18 cellular contexts compared by ENCODE assay signal in the genomic region with DNA sequence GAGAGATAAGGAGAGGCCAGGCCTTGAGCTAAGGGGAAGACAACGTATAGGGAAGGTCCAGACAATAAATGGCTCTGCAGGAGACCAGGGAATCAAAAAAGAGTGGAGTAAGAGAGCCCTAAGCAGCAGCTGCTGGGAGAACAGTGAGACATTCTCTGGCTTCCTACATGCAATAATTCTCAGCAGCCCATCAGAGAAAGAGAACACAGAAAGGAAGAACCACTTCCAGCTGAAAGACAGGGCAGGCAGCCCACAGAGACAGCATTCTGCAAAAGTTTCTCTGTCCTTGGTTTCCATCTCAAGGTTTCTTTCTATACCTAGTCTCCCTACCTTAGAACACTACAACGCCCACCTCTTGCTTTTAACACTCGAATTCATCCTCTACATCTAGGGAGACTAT.
DNase-seq lines count a peak whose midpoint lies in the region; ATAC-seq and TF ChIP-seq lines count a peak whose summit lies in the region.
"Had no signal": no experiment of that assay in that cellular context is flagged by ENCODE, and none has a peak within 500 bp of the region (broad histone marks: within the 10 kb centered on the region; RNA-seq: fewer than 3 reads in every experiment).

No MANE protein-coding gene starts in this region.

- no peak overlapping the region for H2AFZ ChIP-seq in neural progenitor cell (replicated peaks)

- H3K9me3 ChIP-seq in neural progenitor cell (ENCODE audit: low read depth): no peaks in the 10 kb centered on the region
- H3K9me3 ChIP-seq: BLaER1 treated with 17β-estradiol and CSF1 and Interleukin-3, amounts not matched to agents 10 nM and 100 nM had no signal

- no peaks in the 10 kb centered on the region for H3K27me3 Mint-ChIP-seq in neural progenitor cell (ENCODE audit: insufficient read depth, low read depth)
- peaks cover 3% of the 10 kb centered on the region for H3K27me3 Mint-ChIP-seq in T-helper 2 cell treated with Interferon-gamma antibody and Interleukin-4, amounts not matched to agents 5 μg/mL and 100 μg/mL, for 36 hours (ENCODE audit: low read depth)
- no peaks in the 10 kb centered on the region for H3K27me3 Mint-ChIP-seq in activated naive CD4-positive, alpha-beta T cell treated with anti-CD3 and anti-CD28 coated beads, Interleukin-2, amount 10 ng/mL, durations not matched to agents 7 days and 5 days

- TF ChIP-seq CTCF in dorsolateral prefrontal cortex (IDR thresholded peaks at IDR 0.05 in 54 of 56, conservative IDR thresholded peaks at IDR 0.05 in 2 of 56; ENCODE audit: low read depth in 1 of 56, partially characterized antibody in 56 of 56) (no peak), neural progenitor cell (IDR thresholded peaks at IDR 0.05) (no peak)

- H3K4me3 Mint-ChIP-seq in neural progenitor cell: no peak overlapping the region
- H3K4me3 Mint-ChIP-seq in T-helper 2 cell treated with Interferon-gamma antibody and Interleukin-4, amounts not matched to agents 5 μg/mL and 100 μg/mL, for 36 hours: no peak overlapping the region
- no peak overlapping the region for H3K4me3 Mint-ChIP-seq in activated naive CD4-positive, alpha-beta T cell treated with anti-CD3 and anti-CD28 coated beads, Interleukin-2, amount 10 ng/mL, durations not matched to agents 7 days and 5 days
- H3K4me3 Mint-ChIP-seq: CD8-positive, alpha-beta memory T cell had no signal

- no peaks in the 10 kb centered on the region for H3K79me2 ChIP-seq in neural progenitor cell (ENCODE audit: low read depth)

- H3K27ac ChIP-seq in dorsolateral prefrontal cortex (peak overlapping the region in 50 of 59 donors; percentile 0 to 82 (median 51)), neural progenitor cell (no peak overlapping the region)
- H3K27ac ChIP-seq: BLaER1 treated with 17β-estradiol and CSF1 and Interleukin-3, amounts not matched to agents 10 nM and 100 nM had no signal

- peaks cover 7% of the 10 kb centered on the region for H3K4me1 ChIP-seq in neural progenitor cell

- no peaks in the 10 kb centered on the region for H3K9me3 Mint-ChIP-seq in neural progenitor cell
- no peaks in the 10 kb centered on the region for H3K9me3 Mint-ChIP-seq in T-helper 2 cell treated with Interferon-gamma antibody and Interleukin-4, amounts not matched to agents 5 μg/mL and 100 μg/mL, for 36 hours
- H3K9me3 Mint-ChIP-seq in activated naive CD4-positive, alpha-beta T cell treated with anti-CD3 and anti-CD28 coated beads, Interleukin-2, amount 10 ng/mL, durations not matched to agents 7 days and 5 days: no peaks in the 10 kb centered on the region
- H3K9me3 Mint-ChIP-seq: CD8-positive, alpha-beta memory T cell had no signal

- no peaks in the 10 kb centered on the region for H4K20me1 ChIP-seq in neural progenitor cell (ENCODE audit: low read depth)
- H4K20me1 ChIP-seq: BLaER1 treated with 17β-estradiol and CSF1 and Interleukin-3, amounts not matched to agents 10 nM and 100 nM had no signal

- intact Hi-C loops in dorsolateral prefrontal cortex (cut with DNase I): no loop called here

- H3F3A ChIP-seq in neural progenitor cell (ENCODE audit: low read depth): no peaks in the 10 kb centered on the region

- no peak overlapping the region for H3K9ac ChIP-seq in neural progenitor cell
- H3K9ac ChIP-seq: BLaER1 treated with 17β-estradiol and CSF1 and Interleukin-3, amounts not matched to agents 10 nM and 100 nM had no signal

- no peak overlapping the region for H3K4me3 ChIP-seq in dorsolateral prefrontal cortex
- no peak overlapping the region for H3K4me3 ChIP-seq in neural progenitor cell
- H3K4me3 ChIP-seq: BLaER1 treated with 17β-estradiol and CSF1 and Interleukin-3, amounts not matched to agents 10 nM and 100 nM; GM12878 had no signal

- no peak for DNase-seq in dorsolateral prefrontal cortex
- DNase-seq in neural progenitor cell (ENCODE audit: low spot score): peak; percentile 16
- no peak for DNase-seq in NCI-H2227 (lab: John Stamatoyannopoulos, UW; ENCODE audit: unreplicated experiment)
- DNase-seq in T-helper 2 cell treated with Interferon-gamma antibody and Interleukin-4, amounts not matched to agents 5 μg/mL and 100 μg/mL, for 36 hours (ENCODE audit: low spot score): no peak
- no peak for DNase-seq in activated naive CD4-positive, alpha-beta T cell treated with anti-CD3 and anti-CD28 coated beads, Interleukin-2, amount 10 ng/mL, durations not matched to agents 7 days and 5 days
- DNase-seq in NCI-H526 treated with DMSO at 0.1 percent for 48 hours (lab: John Stamatoyannopoulos, UW): no peak
- DNase-seq: CD8-positive, alpha-beta memory T cell; DMS79; H7; NCI-H1417 treated with DMSO at 0.1 percent for 48 hours; NCI-H2029 treated with DMSO at 0.1 percent for 48 hours; NCI-H2171 treated with DMSO at 0.1 percent for 48 hours; NCI-H510A had no signal

- no peak overlapping the region for H3K27ac Mint-ChIP-seq in neural progenitor cell
- H3K27ac Mint-ChIP-seq in T-helper 2 cell treated with Interferon-gamma antibody and Interleukin-4, amounts not matched to agents 5 μg/mL and 100 μg/mL, for 36 hours: no peak overlapping the region
- no peak overlapping the region for H3K27ac Mint-ChIP-seq in activated naive CD4-positive, alpha-beta T cell treated with anti-CD3 and anti-CD28 coated beads, Interleukin-2, amount 10 ng/mL, durations not matched to agents 7 days and 5 days
- H3K27ac Mint-ChIP-seq: CD8-positive, alpha-beta memory T cell had no signal

- peaks cover 9% of the 10 kb centered on the region for H3K4me1 Mint-ChIP-seq in neural progenitor cell
- H3K4me1 Mint-ChIP-seq in T-helper 2 cell treated with Interferon-gamma antibody and Interleukin-4, amounts not matched to agents 5 μg/mL and 100 μg/mL, for 36 hours (ENCODE audit: low read depth): no peaks in the 10 kb centered on the region
- H3K4me1 Mint-ChIP-seq in activated naive CD4-positive, alpha-beta T cell treated with anti-CD3 and anti-CD28 coated beads, Interleukin-2, amount 10 ng/mL, durations not matched to agents 7 days and 5 days: no peaks in the 10 kb centered on the region
- H3K4me1 Mint-ChIP-seq: CD8-positive, alpha-beta memory T cell had no signal

- no peaks in the 10 kb centered on the region for H3K36me3 ChIP-seq in neural progenitor cell
- H3K36me3 ChIP-seq: BLaER1 treated with 17β-estradiol and CSF1 and Interleukin-3, amounts not matched to agents 10 nM and 100 nM had no signal

- H3K27me3 ChIP-seq in dorsolateral prefrontal cortex (no peaks in the 10 kb centered on the region), neural progenitor cell (no peaks in the 10 kb centered on the region)
- H3K27me3 ChIP-seq: BLaER1 treated with 17β-estradiol and CSF1 and Interleukin-3, amounts not matched to agents 10 nM and 100 nM had no signal

- CTCF ChIA-PET in activated naive CD4-positive, alpha-beta T cell treated with anti-CD3 and anti-CD28 coated beads, Interleukin-2, amount 10 ng/mL, durations not matched to agents 7 days and 5 days (lab: Charles Lee): no interaction called here

- no peaks in the 10 kb centered on the region for H3K36me3 Mint-ChIP-seq in neural progenitor cell
- no peaks in the 10 kb centered on the region for H3K36me3 Mint-ChIP-seq in T-helper 2 cell treated with Interferon-gamma antibody and Interleukin-4, amounts not matched to agents 5 μg/mL and 100 μg/mL, for 36 hours (ENCODE audit: low read depth)
- no peaks in the 10 kb centered on the region for H3K36me3 Mint-ChIP-seq in activated naive CD4-positive, alpha-beta T cell treated with anti-CD3 and anti-CD28 coated beads, Interleukin-2, amount 10 ng/mL, durations not matched to agents 7 days and 5 days
- H3K36me3 Mint-ChIP-seq: CD8-positive, alpha-beta memory T cell had no signal

- peak overlapping the region; percentile 8 for H3K4me2 ChIP-seq in neural progenitor cell
- H3K4me2 ChIP-seq: BLaER1 treated with 17β-estradiol and CSF1 and Interleukin-3, amounts not matched to agents 10 nM and 100 nM had no signal

- ATAC-seq in GM18498 (IDR thresholded peaks at IDR 0.05; ENCODE audit: unreplicated experiment) (peak; percentile 43), HG03432 (IDR thresholded peaks at IDR 0.05; ENCODE audit: unreplicated experiment) (peak; percentile 49)
- ATAC-seq: GM12878, Panc1 had no signal
